ENCODE assay signal across 1 cellular context in the genomic region with DNA sequence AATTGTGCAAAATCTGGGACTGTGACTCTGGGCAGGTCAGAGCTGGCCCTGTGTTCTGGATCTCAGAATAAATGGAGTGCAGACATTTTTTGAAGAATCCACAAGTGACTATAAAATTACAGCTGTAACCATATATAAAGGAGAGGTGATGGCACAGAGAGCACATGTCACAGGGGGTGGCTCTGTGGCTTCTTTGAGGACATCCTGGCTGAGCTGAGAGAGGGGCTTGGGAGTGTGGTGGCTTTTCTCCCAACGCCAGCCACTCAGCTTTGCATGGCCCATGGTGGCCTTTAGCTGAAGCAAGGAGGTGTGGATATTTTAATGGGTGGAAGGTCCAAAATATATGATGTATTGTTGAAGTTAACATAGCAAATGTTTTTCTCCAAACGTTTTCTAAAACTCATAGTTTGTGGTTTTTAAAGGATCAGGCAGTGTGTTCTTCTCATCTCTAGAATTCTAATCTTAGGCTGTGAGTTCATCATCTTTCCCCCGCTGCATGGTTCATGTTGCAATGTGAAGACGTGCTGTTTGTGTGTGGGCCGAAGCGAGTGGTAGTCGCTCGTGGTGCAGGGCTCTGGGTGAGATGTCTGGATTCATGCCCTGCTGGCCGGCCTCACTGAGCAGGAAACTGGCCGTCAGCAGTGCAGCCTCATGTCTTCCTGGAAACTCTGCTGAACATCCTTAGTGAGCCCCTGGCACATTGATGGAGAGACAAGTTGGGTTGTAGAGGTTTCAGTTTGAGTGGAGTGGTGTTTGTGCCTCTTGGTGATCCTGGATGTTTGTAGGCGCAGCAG.
A peak's percentile ranks its signal among the peaks of the same experiment; 100 is the strongest.
TF ChIP-seq lines count a peak whose summit lies in the region.

No MANE protein-coding gene starts in this region.

TF ChIP-seq in GM12878, 131 proteins besides CTCF, POLR2A, EP300 and RAD21 (continued from another document):
- TF ChIP-seq, protein P1, sequence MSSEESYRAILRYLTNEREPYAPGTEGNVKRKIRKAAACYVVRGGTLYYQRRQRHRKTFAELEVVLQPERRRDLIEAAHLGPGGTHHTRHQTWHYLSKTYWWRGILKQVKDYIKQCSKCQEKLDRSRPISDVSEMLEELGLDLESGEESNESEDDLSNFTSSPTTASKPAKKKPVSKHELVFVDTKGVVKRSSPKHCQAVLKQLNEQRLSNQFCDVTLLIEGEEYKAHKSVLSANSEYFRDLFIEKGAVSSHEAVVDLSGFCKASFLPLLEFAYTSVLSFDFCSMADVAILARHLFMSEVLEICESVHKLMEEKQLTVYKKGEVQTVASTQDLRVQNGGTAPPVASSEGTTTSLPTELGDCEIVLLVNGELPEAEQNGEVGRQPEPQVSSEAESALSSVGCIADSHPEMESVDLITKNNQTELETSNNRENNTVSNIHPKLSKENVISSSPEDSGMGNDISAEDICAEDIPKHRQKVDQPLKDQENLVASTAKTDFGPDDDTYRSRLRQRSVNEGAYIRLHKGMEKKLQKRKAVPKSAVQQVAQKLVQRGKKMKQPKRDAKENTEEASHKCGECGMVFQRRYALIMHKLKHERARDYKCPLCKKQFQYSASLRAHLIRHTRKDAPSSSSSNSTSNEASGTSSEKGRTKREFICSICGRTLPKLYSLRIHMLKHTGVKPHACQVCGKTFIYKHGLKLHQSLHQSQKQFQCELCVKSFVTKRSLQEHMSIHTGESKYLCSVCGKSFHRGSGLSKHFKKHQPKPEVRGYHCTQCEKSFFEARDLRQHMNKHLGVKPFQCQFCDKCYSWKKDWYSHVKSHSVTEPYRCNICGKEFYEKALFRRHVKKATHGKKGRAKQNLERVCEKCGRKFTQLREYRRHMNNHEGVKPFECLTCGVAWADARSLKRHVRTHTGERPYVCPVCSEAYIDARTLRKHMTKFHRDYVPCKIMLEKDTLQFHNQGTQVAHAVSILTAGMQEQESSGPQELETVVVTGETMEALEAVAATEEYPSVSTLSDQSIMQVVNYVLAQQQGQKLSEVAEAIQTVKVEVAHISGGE (CRISPR knock-in tag; IDR thresholded peaks at IDR 0.05), result no peak
- TF ChIP-seq, protein P2, sequence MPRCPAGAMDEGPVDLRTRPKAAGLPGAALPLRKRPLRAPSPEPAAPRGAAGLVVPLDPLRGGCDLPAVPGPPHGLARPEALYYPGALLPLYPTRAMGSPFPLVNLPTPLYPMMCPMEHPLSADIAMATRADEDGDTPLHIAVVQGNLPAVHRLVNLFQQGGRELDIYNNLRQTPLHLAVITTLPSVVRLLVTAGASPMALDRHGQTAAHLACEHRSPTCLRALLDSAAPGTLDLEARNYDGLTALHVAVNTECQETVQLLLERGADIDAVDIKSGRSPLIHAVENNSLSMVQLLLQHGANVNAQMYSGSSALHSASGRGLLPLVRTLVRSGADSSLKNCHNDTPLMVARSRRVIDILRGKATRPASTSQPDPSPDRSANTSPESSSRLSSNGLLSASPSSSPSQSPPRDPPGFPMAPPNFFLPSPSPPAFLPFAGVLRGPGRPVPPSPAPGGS (IDR thresholded peaks at IDR 0.05; ENCODE audit: borderline replicate concordance, insufficient read depth, low read depth, low read length, poor library complexity, severe bottlenecking), result peak; percentile 29
